Comparison of ENCODE assay signal across 25 cellular contexts in the genomic region with DNA sequence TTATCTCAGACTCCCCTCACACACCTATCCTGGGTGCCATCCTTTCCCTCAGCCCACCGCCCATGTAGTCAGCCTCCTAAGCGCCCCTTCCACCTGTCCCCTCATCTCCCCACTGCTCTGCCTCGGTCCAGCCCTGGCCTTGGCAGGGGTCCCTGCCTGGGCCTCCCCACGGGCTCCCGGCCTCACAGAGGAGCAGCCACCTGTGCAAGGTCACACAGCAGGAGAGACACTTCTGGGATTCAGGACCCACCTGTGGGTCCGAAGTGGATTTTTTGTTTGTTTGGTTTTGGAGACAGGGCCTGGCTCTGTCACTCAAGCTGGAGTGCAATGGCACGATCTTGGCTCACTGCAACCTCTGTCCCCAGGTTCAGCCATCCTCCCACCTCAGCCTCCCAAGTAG. TPM values are rescaled to one million over a fixed set of nuclear protein-coding genes. Genes with fewer than 3 reads are reported as not detected.
"Had no signal": no experiment of that assay in that cellular context is flagged by ENCODE, and none has a peak within 500 bp of the region (broad histone marks: within the 10 kb centered on the region; RNA-seq: fewer than 3 reads in every experiment).

No MANE protein-coding gene starts in this region.

- H3K27me3 ChIP-seq: SJSA1 had no signal

- H3K27ac Mint-ChIP-seq: IgD-negative memory B cell had no signal

- H3K4me3 Mint-ChIP-seq: IgD-negative memory B cell had no signal

- H3K4me3 ChIP-seq: K562, SJSA1, SK-N-MC had no signal

- DNase-seq: MV-4-11, NCI-H1048, NCI-H1105, NCI-H1417, NCI-H1436 treated with DMSO at 0.1 percent for 48 hours, NCI-H1694 treated with DMSO at 0.1 percent for 48 hours, NCI-H1930, NCI-H2081, NCI-H2107, NCI-H226, NCI-H446, NCI-H510A, NCI-H524 treated with DMSO at 0.1 percent for 48 hours, NCI-H69, NCI-H774, Right ventricle myocardium superior, RPMI8226, SIG-M5 had no signal

- ATAC-seq: K562 had no signal

RNA-seq across cellular contexts. Expression of gene UPK1A, which starts 0.7 kb away (rescaled TPM):
- total RNA-seq: HT1080, K562, MCF 10A, Right ventricle myocardium superior, SJSA1 had no signal

RNA-seq across cellular contexts. Expression of gene ZBTB32, which starts 38.8 kb away (rescaled TPM):
- total RNA-seq: HT1080, LHCN-M2, MCF 10A, Right ventricle myocardium superior, SJSA1 had no signal
